22 cellular contexts compared by ENCODE assay signal in the genomic region with DNA sequence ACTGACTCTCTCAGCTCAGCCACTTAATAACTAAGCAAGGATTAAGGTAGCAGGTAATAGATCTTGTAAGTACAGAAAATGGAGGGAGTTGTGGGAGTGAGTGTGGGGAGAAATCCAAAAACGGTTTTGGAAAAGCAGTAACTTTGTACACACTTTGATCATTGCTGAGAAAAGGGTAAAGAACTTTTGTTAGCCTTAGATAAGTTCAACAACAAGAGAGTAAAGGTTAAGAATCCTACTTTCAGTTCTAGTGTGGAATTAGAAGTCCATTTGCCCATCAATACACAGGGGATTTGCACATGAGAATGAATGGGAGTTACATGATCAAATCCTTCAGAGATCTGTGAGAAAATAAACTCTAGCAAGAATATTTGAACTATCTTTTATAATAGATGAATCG.
"Had no signal": no experiment of that assay in that cellular context is flagged by ENCODE, and none has a peak within 500 bp of the region (broad histone marks: within the 10 kb centered on the region; RNA-seq: fewer than 3 reads in every experiment).

No MANE protein-coding gene starts in this region.

- H3K27ac Mint-ChIP-seq: activated CD4-positive, alpha-beta memory T cell treated with anti-CD3 and anti-CD28 coated beads, Interleukin-2, amount 10 ng/mL, durations not matched to agents 7 days and 5 days; activated CD4-positive, alpha-beta T cell treated with anti-CD3 and anti-CD28 coated beads, Interleukin-2, amount 10 ng/mL, durations not matched to agents 7 days and 5 days; activated naive CD4-positive, alpha-beta T cell treated with anti-CD3 and anti-CD28 coated beads, Interleukin-2, amount 50 U/mL, for 24 hours; activated naive CD8-positive, alpha-beta T cell treated with anti-CD3 and anti-CD28 coated beads, Interleukin-2, amount 50 U/mL, for 24 hours; activated T-helper 2 cell treated with anti-CD3 and anti-CD28 coated beads, Interferon-gamma antibody, Interleukin-2, Interleukin-4, amounts not matched to agents 10 μg/mL and 5 μg/mL and 100 μg/mL, durations not matched to agents 14 hours and 24 hours and 36 hours; immature natural killer cell; mesothelial cell of epicardium; naive thymus-derived CD4-positive, alpha-beta T cell; WTC11 had no signal

- DNase-seq: activated CD4-positive, alpha-beta memory T cell treated with anti-CD3 and anti-CD28 coated beads, Interleukin-2, amount 10 ng/mL, durations not matched to agents 7 days and 5 days; activated CD4-positive, alpha-beta T cell treated with anti-CD3 and anti-CD28 coated beads for 1 hour; activated CD4-positive, alpha-beta T cell treated with anti-CD3 and anti-CD28 coated beads, Interleukin-2, amount 10 ng/mL, durations not matched to agents 7 days and 5 days; activated CD8-positive, alpha-beta memory T cell treated with anti-CD3 and anti-CD28 coated beads, Interleukin-2, amount 50 U/mL, for 48 hours; activated naive CD8-positive, alpha-beta T cell treated with anti-CD3 and anti-CD28 coated beads, Interleukin-2, amount 50 U/mL, for 24 hours; activated T-cell treated with anti-CD3 and anti-CD28 coated beads, Interleukin-2, amount 50 U/mL, for 48 hours; amygdala; cortex of kidney; head of caudate nucleus; hippocampal formation; immature natural killer cell; left lung; naive thymus-derived CD4-positive, alpha-beta T cell; right cardiac atrium; stimulated activated CD4-positive, alpha-beta T cell treated with anti-CD3 and anti-CD28 coated beads, Interleukin-2, amount 100 ng/mL, for 48 hours; stimulated activated naive CD4-positive, alpha-beta T cell treated with Interleukin-2 at 50 U/mL for 16 hours; T-helper 2 cell had no signal

- H3K9me3 Mint-ChIP-seq: activated CD4-positive, alpha-beta memory T cell treated with anti-CD3 and anti-CD28 coated beads, Interleukin-2, amount 10 ng/mL, durations not matched to agents 7 days and 5 days; activated CD4-positive, alpha-beta T cell treated with anti-CD3 and anti-CD28 coated beads, Interleukin-2, amount 10 ng/mL, durations not matched to agents 7 days and 5 days; activated naive CD4-positive, alpha-beta T cell treated with anti-CD3 and anti-CD28 coated beads, Interleukin-2, amount 50 U/mL, for 24 hours; activated naive CD8-positive, alpha-beta T cell treated with anti-CD3 and anti-CD28 coated beads, Interleukin-2, amount 50 U/mL, for 24 hours; activated T-helper 2 cell treated with anti-CD3 and anti-CD28 coated beads, Interferon-gamma antibody, Interleukin-2, Interleukin-4, amounts not matched to agents 10 μg/mL and 5 μg/mL and 100 μg/mL, durations not matched to agents 14 hours and 24 hours and 36 hours; mesothelial cell of epicardium had no signal

- H3K36me3 Mint-ChIP-seq: activated naive CD4-positive, alpha-beta T cell treated with anti-CD3 and anti-CD28 coated beads, Interleukin-2, amount 50 U/mL, for 24 hours; immature natural killer cell; mesothelial cell of epicardium; naive thymus-derived CD4-positive, alpha-beta T cell; WTC11 had no signal

- H3K4me3 Mint-ChIP-seq: activated CD4-positive, alpha-beta memory T cell treated with anti-CD3 and anti-CD28 coated beads, Interleukin-2, amount 10 ng/mL, durations not matched to agents 7 days and 5 days; activated CD4-positive, alpha-beta T cell treated with anti-CD3 and anti-CD28 coated beads, Interleukin-2, amount 10 ng/mL, durations not matched to agents 7 days and 5 days; activated naive CD4-positive, alpha-beta T cell treated with anti-CD3 and anti-CD28 coated beads, Interleukin-2, amount 50 U/mL, for 24 hours; activated naive CD8-positive, alpha-beta T cell treated with anti-CD3 and anti-CD28 coated beads, Interleukin-2, amount 50 U/mL, for 24 hours; immature natural killer cell; mesothelial cell of epicardium; naive thymus-derived CD4-positive, alpha-beta T cell; WTC11 had no signal

- H3K4me1 Mint-ChIP-seq: activated CD4-positive, alpha-beta memory T cell treated with anti-CD3 and anti-CD28 coated beads, Interleukin-2, amount 10 ng/mL, durations not matched to agents 7 days and 5 days; activated CD4-positive, alpha-beta T cell treated with anti-CD3 and anti-CD28 coated beads, Interleukin-2, amount 10 ng/mL, durations not matched to agents 7 days and 5 days; activated naive CD4-positive, alpha-beta T cell treated with anti-CD3 and anti-CD28 coated beads, Interleukin-2, amount 50 U/mL, for 24 hours; activated naive CD8-positive, alpha-beta T cell treated with anti-CD3 and anti-CD28 coated beads, Interleukin-2, amount 50 U/mL, for 24 hours; immature natural killer cell; mesothelial cell of epicardium; naive thymus-derived CD4-positive, alpha-beta T cell had no signal

- ATAC-seq: activated naive CD8-positive, alpha-beta T cell treated with anti-CD3 and anti-CD28 coated beads, Interleukin-2, amount 50 U/mL, for 24 hours; gastroesophageal sphincter; left lung; naive thymus-derived CD4-positive, alpha-beta T cell; right cardiac atrium; WTC11 had no signal

- H3K27ac ChIP-seq: gastroesophageal sphincter, left lung had no signal

- H3K27me3 Mint-ChIP-seq: activated CD4-positive, alpha-beta memory T cell treated with anti-CD3 and anti-CD28 coated beads, Interleukin-2, amount 10 ng/mL, durations not matched to agents 7 days and 5 days; activated CD4-positive, alpha-beta T cell treated with anti-CD3 and anti-CD28 coated beads, Interleukin-2, amount 10 ng/mL, durations not matched to agents 7 days and 5 days; activated naive CD4-positive, alpha-beta T cell treated with anti-CD3 and anti-CD28 coated beads, Interleukin-2, amount 50 U/mL, for 24 hours; activated naive CD8-positive, alpha-beta T cell treated with anti-CD3 and anti-CD28 coated beads, Interleukin-2, amount 50 U/mL, for 24 hours had no signal
